8 cellular contexts compared by ENCODE assay signal in the genomic region with DNA sequence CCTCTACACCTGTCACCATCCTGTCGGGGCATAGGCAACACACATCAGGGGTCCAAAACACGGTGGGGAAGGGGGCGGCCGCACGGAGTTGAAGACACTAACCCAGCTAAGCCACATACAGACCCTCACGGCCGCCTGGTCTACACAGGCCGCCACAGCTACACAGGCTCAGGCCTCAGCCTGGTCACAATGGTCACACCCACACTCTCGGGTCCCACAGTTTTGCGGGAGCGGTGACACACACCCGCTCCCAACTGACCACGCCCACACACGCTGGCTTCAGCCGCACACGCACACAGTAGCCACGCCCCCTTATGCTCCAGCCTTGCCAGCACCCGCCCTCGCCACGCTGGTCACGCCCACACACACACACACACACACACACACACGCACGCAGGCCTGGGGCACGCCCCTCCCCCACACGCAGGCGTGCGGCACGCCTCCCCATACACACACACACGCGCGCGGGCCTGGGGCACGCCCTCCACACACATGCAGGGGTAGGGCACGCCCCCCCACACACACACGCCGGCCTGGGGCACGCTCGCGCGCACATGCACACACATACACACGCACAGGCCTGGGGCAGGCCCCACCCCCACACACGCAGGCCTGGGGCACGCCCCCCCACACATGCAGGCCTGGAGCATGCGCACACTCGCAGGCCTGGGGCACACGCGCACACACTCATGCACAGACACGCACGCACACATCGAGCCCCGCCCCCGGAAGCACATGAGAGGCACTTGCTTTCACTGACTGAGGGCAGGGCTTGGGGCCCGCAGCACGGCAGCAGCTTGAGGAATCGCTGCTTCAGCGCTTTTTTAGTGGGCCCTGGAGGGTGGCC. TPM values are rescaled to one million over a fixed set of nuclear protein-coding genes. Genes with fewer than 3 reads are reported as not detected.
DNase-seq lines count a peak whose midpoint lies in the region; ATAC-seq and TF ChIP-seq lines count a peak whose summit lies in the region.

No MANE protein-coding gene starts in this region.

- peak overlapping the region in 1 of 2 experiments; percentile 56 for H3K14ac ChIP-seq in mesenchymal stem cell (ENCODE audit: low read length in 2 of 2)

- POLR2A ChIA-PET in activated CD8-positive, alpha-beta T cell treated with anti-CD3 and anti-CD28 coated beads, Interleukin-2, amount 10 ng/mL, durations not matched to agents 7 days and 5 days (lab: Charles Lee), result interaction anchor here (4.8 kb wide), 1 partner anchor 12 kb away, joined by 49 read pairs; a partner anchor contains a TSS

- peak overlapping the region; percentile 85 for H2BK15ac ChIP-seq in mesenchymal stem cell (ENCODE audit: low read depth, poor library complexity, severe bottlenecking)

- peak overlapping the region in 1 of 2 experiments; percentile 89 for H3K4ac ChIP-seq in mesenchymal stem cell (ENCODE audit: low read depth in 1 of 2, low read length in 2 of 2)

- H3K9me3 Mint-ChIP-seq in activated CD8-positive, alpha-beta T cell treated with anti-CD3 and anti-CD28 coated beads, Interleukin-2, amount 10 ng/mL, durations not matched to agents 7 days and 5 days (ENCODE audit: insufficient read depth), result no peaks in the 10 kb centered on the region

- no peak overlapping the region for H2BK5ac ChIP-seq in mesenchymal stem cell (ENCODE audit: low read depth, low read length, poor library complexity, severe bottlenecking)

- peak overlapping the region; percentile 86 to 92 for H2BK12ac ChIP-seq in mesenchymal stem cell (ENCODE audit: low read length in 2 of 2)

- peak overlapping the region; percentile 92 for H3K4me2 ChIP-seq in mesenchymal stem cell (ENCODE audit: low read length, poor library complexity, severe bottlenecking)

- peak; percentile 70 for ATAC-seq in HG03354 (IDR thresholded peaks at IDR 0.05; ENCODE audit: poor library complexity, severe bottlenecking, unreplicated experiment)
- ATAC-seq in activated CD8-positive, alpha-beta T cell treated with anti-CD3 and anti-CD28 coated beads, Interleukin-2, amount 10 ng/mL, durations not matched to agents 7 days and 5 days, result peak; percentile 84

- H3K18ac ChIP-seq in mesenchymal stem cell (ENCODE audit: low read depth in 1 of 2, low read length in 2 of 2), result peak overlapping the region; percentile 67 to 93

- peaks cover 7% of the 10 kb centered on the region for H3K79me1 ChIP-seq in mesenchymal stem cell (replicated peaks; ENCODE audit: low read length, poor library complexity, severe bottlenecking)

- H3K4me3 ChIP-seq in mesenchymal stem cell (ENCODE audit: insufficient read depth in 1 of 2, low read depth in 1 of 2, low read length in 2 of 2), result peak overlapping the region; percentile 60 to 74

- peak overlapping the region; percentile 66 for H3K4me3 Mint-ChIP-seq in activated CD8-positive, alpha-beta T cell treated with anti-CD3 and anti-CD28 coated beads, Interleukin-2, amount 10 ng/mL, durations not matched to agents 7 days and 5 days

- peak; percentile 68 for TF ChIP-seq POLR2A in GM19193 (IDR thresholded peaks at IDR 0.05; ENCODE audit: extremely low read depth, insufficient read depth, insufficient read length)

- peak overlapping the region; percentile 82 for H3K27ac Mint-ChIP-seq in activated CD8-positive, alpha-beta T cell treated with anti-CD3 and anti-CD28 coated beads, Interleukin-2, amount 10 ng/mL, durations not matched to agents 7 days and 5 days

- H3K27ac ChIP-seq in mesenchymal stem cell (ENCODE audit: low read length, poor library complexity, severe bottlenecking), result peak overlapping the region; percentile 12

- H3K27me3 ChIP-seq in mesenchymal stem cell (ENCODE audit: control insufficient read depth in 1 of 2, insufficient read depth in 1 of 2, low read length in 2 of 2), result no peaks in the 10 kb centered on the region

- H3K9me3 ChIP-seq in mesenchymal stem cell (ENCODE audit: control insufficient read depth, low read length), result no peaks in the 10 kb centered on the region

- peaks cover 17% of the 10 kb centered on the region for H3K4me1 ChIP-seq in mesenchymal stem cell (ENCODE audit: control insufficient read depth, insufficient read depth, low read depth, low read length)

- H3K36me3 Mint-ChIP-seq in activated CD8-positive, alpha-beta T cell treated with anti-CD3 and anti-CD28 coated beads, Interleukin-2, amount 10 ng/mL, durations not matched to agents 7 days and 5 days (ENCODE audit: low read depth), result no peaks in the 10 kb centered on the region

- H2AFZ ChIP-seq in mesenchymal stem cell (ENCODE audit: low read depth, low read length), result peak overlapping the region; percentile 51

- H4K8ac ChIP-seq in mesenchymal stem cell (ENCODE audit: low read length), result peak overlapping the region; percentile 91

- peak overlapping the region; percentile 97 for H4K91ac ChIP-seq in mesenchymal stem cell (ENCODE audit: low read length)

- H2BK120ac ChIP-seq in mesenchymal stem cell (ENCODE audit: low read depth, low read length), result no peak overlapping the region

- no peak overlapping the region for H3K23ac ChIP-seq in mesenchymal stem cell (ENCODE audit: low read length in 2 of 2)

- no peaks in the 10 kb centered on the region for H3K27me3 Mint-ChIP-seq in activated CD8-positive, alpha-beta T cell treated with anti-CD3 and anti-CD28 coated beads, Interleukin-2, amount 10 ng/mL, durations not matched to agents 7 days and 5 days (ENCODE audit: low read depth)

- 6% methylated on average over 50 of the region's 56 CpGs for WGBS in mesenchymal stem cell

- peaks cover 52% of the 10 kb centered on the region for H3K4me1 Mint-ChIP-seq in activated CD8-positive, alpha-beta T cell treated with anti-CD3 and anti-CD28 coated beads, Interleukin-2, amount 10 ng/mL, durations not matched to agents 7 days and 5 days (ENCODE audit: low read depth)

- DNase-seq in AG20443 (ENCODE audit: low spot score) (peak; percentile 97), NCI-H748 treated with DMSO at 0.1 percent for 48 hours (lab: John Stamatoyannopoulos, UW) (peak; percentile 50), mesenchymal stem cell (peak; percentile 92)
- peak; percentile 92 for DNase-seq in activated CD8-positive, alpha-beta T cell treated with anti-CD3 and anti-CD28 coated beads, Interleukin-2, amount 10 ng/mL, durations not matched to agents 7 days and 5 days
- DNase-seq in effector CD4-positive, alpha-beta T cell, result peak; percentile 95
- DNase-seq in stimulated activated CD8-positive, alpha-beta memory T cell treated with anti-CD3 and anti-CD28 coated beads, Interleukin-12 subunit alpha, Interleukin-12 subunit beta, amount 100 ng/mL, for 4 hours (ENCODE audit: low read depth), result peak; percentile 87

- H2AK5ac ChIP-seq in mesenchymal stem cell (ENCODE audit: low read length, severe bottlenecking), result no peak overlapping the region

- CTCF ChIA-PET in activated CD8-positive, alpha-beta T cell treated with anti-CD3 and anti-CD28 coated beads, Interleukin-2, amount 10 ng/mL, durations not matched to agents 7 days and 5 days (lab: Charles Lee), result interaction anchor here (1.5 to 2.4 kb wide), 3 partner anchors 11 to 178 kb away, joined by 4 to 17 read pairs (median 5); no protein-coding TSS in a partner anchor

- H3K9ac ChIP-seq in mesenchymal stem cell (ENCODE audit: low read length), result peak overlapping the region; percentile 79

- peaks cover 10 to 25% of the 10 kb centered on the region in 2 experiments for H3K36me3 ChIP-seq in mesenchymal stem cell (ENCODE audit: control insufficient read depth in 1 of 2, insufficient read depth in 2 of 2, low read depth in 1 of 2, low read length in 2 of 2)

RNA-seq across cellular contexts. Expression of a gene that starts 12.3 kb away (rescaled TPM):
- total RNA-seq in activated CD8-positive, alpha-beta T cell treated with anti-CD3 and anti-CD28 coated beads, Interleukin-2, amount 10 ng/mL, durations not matched to agents 7 days and 5 days, result 100 to 1,000 TPM; 122 to 129 TPM
- polyA plus RNA-seq in mesenchymal stem cell (2013, experiment 1 of 2), result 40.9 TPM
- 39.4 TPM for polyA plus RNA-seq in mesenchymal stem cell (2013, experiment 2 of 2)

RNA-seq across cellular contexts. Expression of a gene that starts 13.1 kb away (rescaled TPM):
- 1 to 10 TPM; 1.9 to 2.7 TPM for total RNA-seq in activated CD8-positive, alpha-beta T cell treated with anti-CD3 and anti-CD28 coated beads, Interleukin-2, amount 10 ng/mL, durations not matched to agents 7 days and 5 days
- 0.25 TPM for polyA plus RNA-seq in mesenchymal stem cell (2013, experiment 1 of 2)
- polyA plus RNA-seq in mesenchymal stem cell (2013, experiment 2 of 2), result 0.23 TPM

RNA-seq across cellular contexts. Expression of a gene that starts 47.3 kb away (rescaled TPM):
- total RNA-seq in activated CD8-positive, alpha-beta T cell treated with anti-CD3 and anti-CD28 coated beads, Interleukin-2, amount 10 ng/mL, durations not matched to agents 7 days and 5 days, result 10 to 100 TPM; 49.7 to 58.3 TPM
- 35.4 TPM for polyA plus RNA-seq in mesenchymal stem cell (2013, experiment 1 of 2)
- polyA plus RNA-seq in mesenchymal stem cell (2013, experiment 2 of 2), result 33.5 TPM

RNA-seq across cellular contexts. Expression of a gene that starts 54.6 kb away (rescaled TPM):
- not detected for total RNA-seq in activated CD8-positive, alpha-beta T cell treated with anti-CD3 and anti-CD28 coated beads, Interleukin-2, amount 10 ng/mL, durations not matched to agents 7 days and 5 days
- not detected for polyA plus RNA-seq in mesenchymal stem cell (2013, experiment 1 of 2)
- polyA plus RNA-seq in mesenchymal stem cell (2013, experiment 2 of 2), result not detected

Comparison
In these comparisons a context has a peak if more than half of its experiments do, and no peak if none do; other contexts are left out.
1. Peak in every context shown above with its lines: DNase-seq, ATAC-seq, H3K4me3 ChIP-seq and H3K27ac ChIP-seq.